Comparison of ENCODE assay signal across 9 cellular contexts in the genomic region with DNA sequence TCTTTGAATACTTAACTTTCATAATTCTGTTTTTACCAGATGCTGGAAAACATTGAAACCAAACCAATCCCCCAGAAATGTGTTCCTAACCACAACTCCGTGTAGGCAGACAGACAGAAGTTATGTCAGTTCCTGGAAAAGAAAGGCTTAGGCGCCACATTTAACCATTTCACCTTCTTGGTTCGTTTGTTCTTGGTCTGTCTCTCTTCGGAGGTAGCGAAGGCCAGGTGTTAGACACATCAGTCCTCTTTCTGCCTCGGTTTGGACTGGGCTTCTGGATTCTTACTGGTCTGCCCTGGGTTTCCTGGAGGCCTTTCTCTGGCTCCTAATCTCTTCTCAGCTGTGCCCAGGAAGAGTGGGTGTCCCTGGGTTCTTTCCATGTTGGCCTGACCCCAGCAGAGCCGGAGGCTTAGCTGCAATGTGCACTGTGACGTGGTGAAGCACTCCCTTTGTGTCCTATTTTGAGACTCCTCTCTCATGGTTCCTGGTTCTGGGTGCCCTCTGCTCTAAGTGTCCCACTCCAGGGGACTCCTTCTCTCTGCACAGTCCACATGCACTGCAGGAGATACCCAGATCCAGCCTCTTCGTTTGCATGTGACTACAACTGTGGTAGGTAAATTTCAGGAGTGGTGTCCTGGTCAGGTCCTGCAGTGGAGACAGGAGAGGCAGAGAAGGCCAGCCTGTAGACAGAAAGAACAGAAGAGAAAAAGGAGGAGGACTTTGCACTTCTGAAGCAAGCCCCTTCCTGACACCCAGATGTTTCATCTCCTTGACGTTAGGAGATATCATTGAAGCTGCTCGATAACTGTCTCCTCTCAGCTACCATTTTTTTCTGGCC. TPM values are rescaled to one million over a fixed set of nuclear protein-coding genes. Genes with fewer than 3 reads are reported as not detected.
A peak's percentile ranks its signal among the peaks of the same experiment; 100 is the strongest.
DNase-seq lines count a peak whose midpoint lies in the region; ATAC-seq and TF ChIP-seq lines count a peak whose summit lies in the region.
"Had no signal": no experiment of that assay in that cellular context is flagged by ENCODE, and none has a peak within 500 bp of the region (broad histone marks: within the 10 kb centered on the region; RNA-seq: fewer than 3 reads in every experiment).

No MANE protein-coding gene starts in this region.

- H3K36me3 ChIP-seq in Peyer's patch (no peaks in the 10 kb centered on the region), rectal smooth muscle tissue (ENCODE audit: control insufficient read depth, insufficient read depth, low read length) (no peaks in the 10 kb centered on the region)

- no peaks in the 10 kb centered on the region for H3K27me3 ChIP-seq in Peyer's patch
- H3K27me3 ChIP-seq in rectal smooth muscle tissue (ENCODE audit: control insufficient read depth, insufficient read depth, low read length): no peaks in the 10 kb centered on the region

- H3K4me1 ChIP-seq in Peyer's patch (no peaks in the 10 kb centered on the region), rectal smooth muscle tissue (ENCODE audit: control insufficient read depth, insufficient read depth, low read length) (peaks cover 2% of the 10 kb centered on the region)

- DNase-seq in ELR (ENCODE audit: low read depth) (peak; percentile 25), Peyer's patch (no peak), fibroblast of pulmonary artery (ENCODE audit: low read depth) (peak; percentile 72), Ammon's horn (ENCODE audit: low spot score) (no peak)
- DNase-seq in stimulated activated CD4-positive, alpha-beta T cell treated with anti-CD3 and anti-CD28 coated beads, Interleukin-12 subunit alpha, Interleukin-12 subunit beta, amount 100 ng/mL, for 4 hours: no peak
- DNase-seq: activated effector memory CD4-positive, alpha-beta T cell treated with anti-CD3 and anti-CD28 coated beads, Interleukin-2, amount 50 U/mL, for 16 hours had no signal

- no peaks in the 10 kb centered on the region for H3K9me3 ChIP-seq in Peyer's patch

- ATAC-seq in HG03097 (IDR thresholded peaks at IDR 0.05; ENCODE audit: low FRiP score, unreplicated experiment): no peak
- ATAC-seq in HG03520 (IDR thresholded peaks at IDR 0.05; ENCODE audit: unreplicated experiment): no peak

- TF ChIP-seq CTCF in Peyer's patch (IDR thresholded peaks at IDR 0.05) (no peak), fibroblast of pulmonary artery (IDR thresholded peaks at IDR 0.05; ENCODE audit: low read length, missing control alignments) (no peak)

- no peak for TF ChIP-seq POLR2A in Peyer's patch (IDR thresholded peaks at IDR 0.05)

- no peak overlapping the region for H3K9ac ChIP-seq in rectal smooth muscle tissue (ENCODE audit: low read length)

- H3K27ac ChIP-seq in Peyer's patch (peak overlapping the region; percentile 3 to 60 (median 38)), rectal smooth muscle tissue (ENCODE audit: low read depth, low read length) (peak overlapping the region; percentile 33)

- H3K4me3 ChIP-seq in Peyer's patch (no peak overlapping the region), fibroblast of pulmonary artery (replicated peaks; ENCODE audit: low read depth, low read length) (no peak overlapping the region), rectal smooth muscle tissue (ENCODE audit: low read length) (no peak overlapping the region)

RNA-seq across cellular contexts. Expression of a gene that starts 23.0 kb away (rescaled TPM):
- 10 to 100 TPM in 3 of 4 donors, 1 to 10 TPM in 1; 6.2 to 66.8 (median 17.7) TPM for total RNA-seq in Peyer's patch

Comparison
In these comparisons a context has a peak if more than half of its experiments do, and no peak if none do; other contexts are left out.
1. DNase-seq: peak in ELR (single experiment) and fibroblast of pulmonary artery (single experiment); none in Peyer's patch (0 of 3), stimulated activated CD4-positive, alpha-beta T cell treated with anti-CD3 and anti-CD28 coated beads, Interleukin-12 subunit alpha, Interleukin-12 subunit beta, amount 100 ng/mL, for 4 hours (single experiment) and Ammon's horn (single experiment).